Comparison of ENCODE assay signal across 7 cellular contexts in genomic region chr18:39325973-39326372, GRCh38.
"Had no signal": no experiment of that assay in that cellular context is flagged by ENCODE, and none has a peak within 500 bp of the region (broad histone marks: within the 10 kb centered on the region; RNA-seq: fewer than 3 reads in every experiment).

No MANE protein-coding gene starts in this region.

- DNase-seq: H7, HFFc6, KG1 had no signal

- H3K4me3 ChIP-seq: GM23338, HAP-1 had no signal

- ATAC-seq: GM23338, HCT116 had no signal

- H2AFZ ChIP-seq: GM23338 had no signal

- H3K4me1 ChIP-seq: HAP-1 had no signal

- H3K36me3 ChIP-seq: HAP-1 had no signal

- H3K27ac ChIP-seq: HL-60 had no signal

- H3K4me2 ChIP-seq: GM23338 had no signal

- H3K9me3 ChIP-seq: HAP-1 had no signal
